17 cellular contexts compared by ENCODE assay signal in the genomic region with DNA sequence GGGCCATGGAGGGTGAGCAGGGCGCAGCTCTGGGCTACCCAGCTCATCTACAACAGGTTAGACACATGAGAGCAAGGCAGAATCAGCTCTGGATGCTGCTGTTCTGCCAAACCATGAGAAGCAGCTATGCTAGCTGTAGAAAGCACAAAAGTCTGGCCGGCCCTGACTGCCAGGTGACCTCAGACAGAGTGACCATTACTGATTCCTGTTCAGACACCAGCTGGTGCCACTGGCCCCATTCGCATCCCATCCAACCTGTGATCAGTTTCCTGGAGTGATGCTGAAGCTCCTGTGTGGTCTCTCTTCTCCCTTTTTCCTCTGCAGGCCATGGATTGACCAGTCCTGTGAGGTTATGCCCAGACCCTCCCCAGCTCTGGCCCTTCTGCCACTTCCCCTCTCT. TPM values are rescaled to one million over a fixed set of nuclear protein-coding genes. Genes with fewer than 3 reads are reported as not detected.
A peak's percentile ranks its signal among the peaks of the same experiment; 100 is the strongest.
DNase-seq lines count a peak whose midpoint lies in the region; ATAC-seq and TF ChIP-seq lines count a peak whose summit lies in the region.
"Had no signal": no experiment of that assay in that cellular context is flagged by ENCODE, and none has a peak within 500 bp of the region (broad histone marks: within the 10 kb centered on the region; RNA-seq: fewer than 3 reads in every experiment).

No MANE protein-coding gene starts in this region.

- no peak for ATAC-seq in activated T-cell treated with anti-CD3 and anti-CD28 coated beads, Interleukin-2, amount 50 U/mL, for 72 hours (replicated peaks in 1 of 2)
- ATAC-seq in IMR-90 (ENCODE audit: low read depth): no peak
- ATAC-seq in left ventricle myocardium superior: peak; percentile 46
- peak in 3 of 4 donors; percentile 46 to 62 (median 51) for ATAC-seq in psoas muscle
- ATAC-seq: natural killer cell, sciatic nerve had no signal

- no TSS peak for BruUV-seq in IMR-90 (replicated peaks; lab: Mats Ljungman, UMichigan)

- H3K27me3 Mint-ChIP-seq in activated T-cell treated with anti-CD3 and anti-CD28 coated beads, Interleukin-2, amount 50 U/mL, for 72 hours (ENCODE audit: low read depth): no peaks in the 10 kb centered on the region
- H3K27me3 Mint-ChIP-seq in activated T-helper 2 cell treated with anti-CD3 and anti-CD28 coated beads, Interferon-gamma antibody, Interleukin-2, Interleukin-4, amounts not matched to agents 10 μg/mL and 5 μg/mL and 100 μg/mL, durations not matched to agents 14 hours and 24 hours and 36 hours (ENCODE audit: low read depth): no peaks in the 10 kb centered on the region

- no peaks in the 10 kb centered on the region for H3K9me3 ChIP-seq in IMR-90 (ENCODE audit: control insufficient read depth, insufficient read depth, low read length)
- H3K9me3 ChIP-seq in psoas muscle: no peaks in the 10 kb centered on the region
- no peaks in the 10 kb centered on the region for H3K9me3 ChIP-seq in thyroid gland
- H3K9me3 ChIP-seq: BLaER1, esophagus squamous epithelium had no signal

- H3K4me3 Mint-ChIP-seq in activated T-cell treated with anti-CD3 and anti-CD28 coated beads, Interleukin-2, amount 50 U/mL, for 72 hours: no peak overlapping the region
- no peak overlapping the region for H3K4me3 Mint-ChIP-seq in activated T-helper 2 cell treated with anti-CD3 and anti-CD28 coated beads, Interferon-gamma antibody, Interleukin-2, Interleukin-4, amounts not matched to agents 10 μg/mL and 5 μg/mL and 100 μg/mL, durations not matched to agents 14 hours and 24 hours and 36 hours (ENCODE audit: low read depth)
- H3K4me3 Mint-ChIP-seq: activated T-cell treated with anti-CD3 and anti-CD28 coated beads, Interleukin-2, amount 50 U/mL, for 4 hours; natural killer cell had no signal

- dilution Hi-C loops in IMR-90 (cut with HindIII; ENCODE audit: low sequenced_read_pairs, unreplicated experiment): no loop called here

- no peak overlapping the region for H2BK15ac ChIP-seq in IMR-90 (ENCODE audit: low read depth, low read length)

- peaks cover 21 to 64% of the 10 kb centered on the region in 2 experiments for H3K79me1 ChIP-seq in IMR-90 (ENCODE audit: low read depth in 1 of 2, low read length in 2 of 2)

- H3K27ac ChIP-seq in IMR-90 (ENCODE audit: insufficient read depth, low read length): no peak overlapping the region
- H3K27ac ChIP-seq in psoas muscle: no peak overlapping the region
- H3K27ac ChIP-seq in thyroid gland: no peak overlapping the region
- H3K27ac ChIP-seq: BLaER1, parathyroid adenoma had no signal

- no peak overlapping the region for H3K56ac ChIP-seq in IMR-90 (ENCODE audit: extremely low read depth, insufficient read depth, low read length)

- H3K27me3 ChIP-seq in IMR-90 (ENCODE audit: control insufficient read depth, insufficient read depth, low read length) (no peaks in the 10 kb centered on the region), psoas muscle (ENCODE audit: insufficient read depth in 3 of 3, low read length in 2 of 3) (no peaks in the 10 kb centered on the region), thyroid gland (no peaks in the 10 kb centered on the region)
- H3K27me3 ChIP-seq: BLaER1, esophagus squamous epithelium had no signal

- POLR2A ChIA-PET in IMR-90 (lab: Charles Lee; ENCODE audit: unreplicated experiment): no interaction called here

- peaks cover 84% of the 10 kb centered on the region for H3K4me1 Mint-ChIP-seq in activated T-cell treated with anti-CD3 and anti-CD28 coated beads, Interleukin-2, amount 50 U/mL, for 72 hours (ENCODE audit: low read depth)
- peaks cover 44% of the 10 kb centered on the region for H3K4me1 Mint-ChIP-seq in activated T-helper 2 cell treated with anti-CD3 and anti-CD28 coated beads, Interferon-gamma antibody, Interleukin-2, Interleukin-4, amounts not matched to agents 10 μg/mL and 5 μg/mL and 100 μg/mL, durations not matched to agents 14 hours and 24 hours and 36 hours (ENCODE audit: low read depth)

- TF ChIP-seq CTCF in IMR-90 (conservative IDR thresholded peaks at IDR 0.05; ENCODE audit: low read depth, low read length): no peak
- no peak for TF ChIP-seq CTCF in psoas muscle (IDR thresholded peaks at IDR 0.05)
- no peak for TF ChIP-seq CTCF in thyroid gland (IDR thresholded peaks at IDR 0.05)

- peak overlapping the region; percentile 5 for H2BK5ac ChIP-seq in IMR-90 (ENCODE audit: low read depth, low read length, poor library complexity, severe bottlenecking)

- WGBS in IMR-90 (ENCODE audit: extremely low coverage in 2 of 2, insufficient read length in 1 of 2), 2 experiments: 90% methylated on average over 2 of the region's 3 CpGs; no CpG with 5 or more reads in 1 of the 2 experiments
- 53 to 86% (median 66%) methylated on average over 3 of the region's 3 CpGs for WGBS in psoas muscle, 3 donors
- 82 to 93% methylated on average over 3 of the region's 3 CpGs for WGBS in thyroid gland, 2 donors

- 0 out of 2 replicates have a peak overlapping the region, but pooled peaks have one; percentile 32 for H4K91ac ChIP-seq in IMR-90 (ENCODE audit: insufficient read depth, low read depth, low read length)

- H3K36me3 Mint-ChIP-seq in activated T-cell treated with anti-CD3 and anti-CD28 coated beads, Interleukin-2, amount 50 U/mL, for 72 hours (ENCODE audit: insufficient read depth in 2 of 2): peaks cover 0 to 2% of the 10 kb centered on the region in 2 donors
- peaks cover 8% of the 10 kb centered on the region for H3K36me3 Mint-ChIP-seq in activated T-helper 2 cell treated with anti-CD3 and anti-CD28 coated beads, Interferon-gamma antibody, Interleukin-2, Interleukin-4, amounts not matched to agents 10 μg/mL and 5 μg/mL and 100 μg/mL, durations not matched to agents 14 hours and 24 hours and 36 hours (ENCODE audit: low read depth)
- H3K36me3 Mint-ChIP-seq: natural killer cell had no signal

- H3K4me1 ChIP-seq in IMR-90 (ENCODE audit: control insufficient read depth, insufficient read depth, low read length) (peaks cover 22% of the 10 kb centered on the region), psoas muscle (peaks cover 12% of the 10 kb centered on the region), thyroid gland (peaks cover 0 to 5% of the 10 kb centered on the region in 2 donors)
- H3K4me1 ChIP-seq: BLaER1 had no signal

- no peak for DNase-seq in activated T-cell treated with anti-CD3 and anti-CD28 coated beads, Interleukin-2, amount 50 U/mL, for 72 hours
- DNase-seq in activated T-cell treated with anti-CD3 and anti-CD28 coated beads, Interleukin-2, amount 50 U/mL, for 48 hours: no peak
- DNase-seq in IMR-90 (no peak), left ventricle myocardium superior (no peak), psoas muscle (no peak), NCI-H1417 treated with DMSO at 0.1 percent for 48 hours (lab: John Stamatoyannopoulos, UW) (no peak), thyroid gland (no peak)
- no peak for DNase-seq in activated T-helper 2 cell treated with anti-CD3 and anti-CD28 coated beads, Interferon-gamma antibody, Interleukin-2, Interleukin-4, amounts not matched to agents 10 μg/mL and 5 μg/mL and 100 μg/mL, durations not matched to agents 14 hours and 24 hours and 36 hours (ENCODE audit: low spot score)
- DNase-seq: ACHN; activated CD4-positive, alpha-beta T cell treated with anti-CD3 and anti-CD28 coated beads, Interleukin-2, amount 50 U/mL, for 48 hours; activated T-cell treated with anti-CD3 and anti-CD28 coated beads, Interleukin-2, amount 50 U/mL, for 4 hours; esophagus squamous epithelium; natural killer cell; stimulated activated CD8-positive, alpha-beta memory T cell treated with anti-CD3 and anti-CD28 coated beads, Interleukin-4, amount 100 ng/mL, for 48 hours had no signal

- H2AK5ac ChIP-seq in IMR-90 (ENCODE audit: low read depth, low read length): peak overlapping the region; percentile 73

- TF ChIP-seq POLR2A in IMR-90 (IDR thresholded peaks at IDR 0.05; ENCODE audit: low read depth, low read length) (no peak), thyroid gland (IDR thresholded peaks at IDR 0.05) (no peak)

- no peaks in the 10 kb centered on the region for H3K9me3 Mint-ChIP-seq in activated T-cell treated with anti-CD3 and anti-CD28 coated beads, Interleukin-2, amount 50 U/mL, for 72 hours
- no peaks in the 10 kb centered on the region for H3K9me3 Mint-ChIP-seq in activated T-helper 2 cell treated with anti-CD3 and anti-CD28 coated beads, Interferon-gamma antibody, Interleukin-2, Interleukin-4, amounts not matched to agents 10 μg/mL and 5 μg/mL and 100 μg/mL, durations not matched to agents 14 hours and 24 hours and 36 hours
- H3K9me3 Mint-ChIP-seq: activated T-cell treated with anti-CD3 and anti-CD28 coated beads, Interleukin-2, amount 50 U/mL, for 4 hours; natural killer cell had no signal

- no peak for TF ChIP-seq RAD21 in IMR-90 (IDR thresholded peaks at IDR 0.05; ENCODE audit: low read length)

- peaks cover 37% of the 10 kb centered on the region; the same call in 1 of the 2 replicates for H4K20me1 ChIP-seq in IMR-90 (ENCODE audit: insufficient read depth, low read length)
- H4K20me1 ChIP-seq: BLaER1 had no signal

- H3K9me1 ChIP-seq in IMR-90 (ENCODE audit: insufficient read depth, low read length): peaks cover 15% of the 10 kb centered on the region

- H3K27ac Mint-ChIP-seq in activated T-cell treated with anti-CD3 and anti-CD28 coated beads, Interleukin-2, amount 50 U/mL, for 72 hours: peak overlapping the region; percentile 69
- H3K27ac Mint-ChIP-seq in activated T-helper 2 cell treated with anti-CD3 and anti-CD28 coated beads, Interferon-gamma antibody, Interleukin-2, Interleukin-4, amounts not matched to agents 10 μg/mL and 5 μg/mL and 100 μg/mL, durations not matched to agents 14 hours and 24 hours and 36 hours: no peak overlapping the region
- H3K27ac Mint-ChIP-seq: natural killer cell had no signal

- 0 out of 4 replicates have a peak overlapping the region, but pooled peaks of 1 of the 2 experiments have one; percentile 14 for H4K8ac ChIP-seq in IMR-90 (ENCODE audit: low read depth in 2 of 2, low read length in 2 of 2)

- intact Hi-C loops in IMR-90 (cut with micrococcal nuclease) (no loop called here), left ventricle myocardium superior (cut with micrococcal nuclease) (no loop called here), psoas muscle (cut with DNase I) (no loop called here), thyroid gland (cut with DNase I) (no loop called here)
- intact Hi-C loops in activated T-helper 2 cell treated with anti-CD3 and anti-CD28 coated beads, Interferon-gamma antibody, Interleukin-2, Interleukin-4, amounts not matched to agents 10 μg/mL and 5 μg/mL and 100 μg/mL, durations not matched to agents 14 hours and 24 hours and 36 hours (cut with micrococcal nuclease): no loop called here

- H4K5ac ChIP-seq in IMR-90 (ENCODE audit: low read depth, low read length): peak overlapping the region; percentile 47; the same call in 1 of the 2 replicates

- peak overlapping the region; percentile 13 for H3K18ac ChIP-seq in IMR-90 (ENCODE audit: low read depth, low read length)

- no peak overlapping the region for H3K4me3 ChIP-seq in IMR-90 (ENCODE audit: insufficient read depth, low read depth, low read length)
- no peak overlapping the region for H3K4me3 ChIP-seq in psoas muscle
- H3K4me3 ChIP-seq in thyroid gland (replicated peaks in 1 of 3): no peak overlapping the region
- H3K4me3 ChIP-seq: BLaER1, esophagus squamous epithelium had no signal

- H2AK9ac ChIP-seq in IMR-90 (replicated peaks; ENCODE audit: low read depth, low read length, poor library complexity): no peak overlapping the region

- CTCF ChIA-PET in IMR-90 (lab: Yijun Ruan, JAX): no interaction called here

- peak overlapping the region; percentile 15; the same call in 1 of the 2 replicates for H3K4ac ChIP-seq in IMR-90 (ENCODE audit: low read depth, low read length)

- H2BK120ac ChIP-seq in IMR-90 (ENCODE audit: low read depth, low read length): peak overlapping the region; percentile 2; the same call in 1 of the 2 replicates

- H3K36me3 ChIP-seq in IMR-90 (ENCODE audit: control insufficient read depth, insufficient read depth, low read length) (0 out of 2 replicates have a peak, but pooled peaks cover 4% of the 10 kb centered on the region), psoas muscle (ENCODE audit: insufficient read depth in 1 of 2, low read depth in 1 of 2) (no peaks in the 10 kb centered on the region), thyroid gland (no peaks in the 10 kb centered on the region)
- H3K36me3 ChIP-seq: BLaER1, esophagus squamous epithelium had no signal

- H3K9ac ChIP-seq in IMR-90 (ENCODE audit: low read depth, low read length): no peak overlapping the region
- H3K9ac ChIP-seq: BLaER1, parathyroid adenoma had no signal

- H3K4me2 ChIP-seq in IMR-90 (ENCODE audit: low read depth, low read length): no peak overlapping the region
- H3K4me2 ChIP-seq: BLaER1 had no signal

- 0 out of 2 replicates have a peak overlapping the region, but pooled peaks have one; percentile 39 for H3K23ac ChIP-seq in IMR-90 (ENCODE audit: low read depth, low read length)

- in situ Hi-C loops in IMR-90 (cut with MboI; ENCODE audit: low sequenced_read_pairs): no loop called here

- H2BK20ac ChIP-seq in IMR-90 (ENCODE audit: low read depth, low read length): no peak overlapping the region

- H2AFZ ChIP-seq in IMR-90 (replicated peaks; ENCODE audit: low read length, poor library complexity): peak overlapping the region; percentile 26
- H2AFZ ChIP-seq: parathyroid adenoma had no signal

- H3K14ac ChIP-seq in IMR-90 (replicated peaks; ENCODE audit: low read depth, low read length): peak overlapping the region; percentile 37; the same call in 1 of the 2 replicates

RNA-seq across cellular contexts. Expression of gene RBMS1, which starts 14.3 kb away (rescaled TPM):
- 10 to 100 TPM; 48.4 to 55.1 TPM for total RNA-seq in activated T-cell treated with anti-CD3 and anti-CD28 coated beads, Interleukin-2, amount 50 U/mL, for 72 hours
- 64.9 and 73.6 TPM in 2 replicates for total RNA-seq in IMR-90 (2012; rRNA removed)
- 43.5 and 45.9 TPM in 2 replicates for polyA plus RNA-seq in IMR-90 (2012; rRNA removed)
- polyA plus RNA-seq in IMR-90 (2012; cell fraction: cytosol; rRNA removed): 12.0 and 17.3 TPM in 2 replicates
- 21.4 and 98.7 TPM in 2 replicates for polyA plus RNA-seq in IMR-90 (2012; cell fraction: nucleus; rRNA removed; ENCODE audit: low replicate concordance)
- 60.8 TPM for total RNA-seq in left ventricle myocardium superior
- total RNA-seq in psoas muscle: 10 to 100 TPM; 23.1 to 36.4 (median 24.9) TPM
- polyA plus RNA-seq in psoas muscle: 10 to 100 TPM in 2 of 3 donors, 1 to 10 TPM in 1; 8.4 to 43.2 (median 16.6) TPM
- 10 to 100 TPM; 50.9 to 80.1 (median 69.0) TPM for total RNA-seq in thyroid gland
- 40.1 and 42.2 TPM in 2 replicates for total RNA-seq in activated T-helper 2 cell treated with anti-CD3 and anti-CD28 coated beads, Interferon-gamma antibody, Interleukin-2, Interleukin-4, amounts not matched to agents 10 μg/mL and 5 μg/mL and 100 μg/mL, durations not matched to agents 14 hours and 24 hours and 36 hours

Comparison
In these comparisons a context has a peak if more than half of its experiments do, and no peak if none do; other contexts are left out.
1. ATAC-seq: peak in left ventricle myocardium superior (single experiment) and psoas muscle (3 of 4); none in activated T-cell treated with anti-CD3 and anti-CD28 coated beads, Interleukin-2, amount 50 U/mL, for 72 hours (0 of 2) and IMR-90 (single experiment).